Comparison of ENCODE assay signal across 18 cellular contexts in the genomic region with DNA sequence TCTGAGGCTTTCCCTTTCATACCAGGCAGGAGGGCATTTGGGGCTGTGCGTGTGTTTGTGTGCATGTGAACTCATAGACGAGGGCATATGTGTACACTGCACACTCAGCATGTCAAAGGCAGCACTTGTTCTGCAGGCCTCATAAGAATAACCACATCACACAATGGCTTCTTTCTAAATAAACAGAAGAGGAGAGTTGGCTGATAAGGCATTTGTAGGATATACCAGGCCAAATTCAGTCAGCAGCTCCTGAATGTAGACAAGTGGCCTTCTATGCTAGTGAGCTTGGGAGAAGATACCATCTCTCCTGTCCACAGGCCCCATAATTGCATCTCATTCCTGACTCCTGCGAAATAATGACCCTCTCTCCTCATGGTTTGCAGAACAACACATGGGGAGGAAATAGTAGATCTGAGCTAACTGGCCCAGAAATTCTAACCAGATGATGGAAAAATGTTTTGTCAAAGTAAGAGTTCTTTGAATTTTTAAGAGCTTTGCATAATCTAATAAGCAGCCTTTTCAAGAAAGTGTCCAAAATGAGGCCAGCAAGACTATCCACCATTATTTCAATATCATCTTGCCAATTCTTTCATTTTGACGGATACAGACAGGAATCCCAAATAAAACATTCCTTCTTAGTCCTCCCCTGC.
DNase-seq lines count a peak whose midpoint lies in the region; ATAC-seq and TF ChIP-seq lines count a peak whose summit lies in the region.
"Had no signal": no experiment of that assay in that cellular context is flagged by ENCODE, and none has a peak within 500 bp of the region (broad histone marks: within the 10 kb centered on the region; RNA-seq: fewer than 3 reads in every experiment).

No MANE protein-coding gene starts in this region.

- H3K9me3 ChIP-seq in breast epithelium, result no peaks in the 10 kb centered on the region
- H3K9me3 ChIP-seq: Caco-2 had no signal

- H3K36me3 ChIP-seq in breast epithelium, result no peaks in the 10 kb centered on the region
- H3K36me3 ChIP-seq: WERI-Rb-1 had no signal

- CTCF ChIA-PET in MCF 10A (lab: Yijun Ruan, JAX), result no interaction called here

- H3K27ac Mint-ChIP-seq in MCF 10A (ENCODE audit: low read depth, unreplicated experiment) (no peak overlapping the region), nephron progenitor cell (no peak overlapping the region)
- H3K27ac Mint-ChIP-seq: effector memory CD8-positive, alpha-beta T cell; H9; IgD-negative memory B cell had no signal

- DNase-seq in breast epithelium (ENCODE audit: low spot score in 2 of 2) (no peak), MCF 10A (ENCODE audit: unreplicated experiment) (no peak), caudate nucleus (lab: John Stamatoyannopoulos, UW) (peak in 33 of 61 donors; percentile 1 to 49 (median 19)), islet precursor cell (peak; percentile 66), nephron progenitor cell (no peak)
- DNase-seq: activated CD8-positive, alpha-beta memory T cell treated with anti-CD3 and anti-CD28 coated beads for 24 hours; Caco-2; effector memory CD8-positive, alpha-beta T cell; H9; NCI-H1092 treated with DMSO at 0.1 percent for 48 hours; NCI-H2227 treated with DMSO at 0.1 percent for 48 hours; stimulated activated CD4-positive, alpha-beta T cell treated with anti-CD3 and anti-CD28 coated beads, Interleukin-4, amount 100 ng/mL, for 4 hours; SW 1271; WERI-Rb-1 had no signal

- intact Hi-C loops in breast epithelium (cut with DNase I; ENCODE audit: low total_unique reads) (no loop called here), MCF 10A (cut with micrococcal nuclease) (no loop called here)

- H3K9me3 Mint-ChIP-seq in MCF 10A (ENCODE audit: unreplicated experiment) (peaks cover 20% of the 10 kb centered on the region), nephron progenitor cell (peaks cover 11% of the 10 kb centered on the region)
- H3K9me3 Mint-ChIP-seq: effector memory CD8-positive, alpha-beta T cell; H9 had no signal

- H3K4me1 Mint-ChIP-seq in MCF 10A (ENCODE audit: insufficient read depth, unreplicated experiment) (peaks cover 18% of the 10 kb centered on the region), nephron progenitor cell (peaks cover 38% of the 10 kb centered on the region)
- H3K4me1 Mint-ChIP-seq: H9, IgD-negative memory B cell had no signal

- ATAC-seq in GM18502 (IDR thresholded peaks at IDR 0.05; ENCODE audit: poor library complexity, unreplicated experiment), result no peak
- no peak for ATAC-seq in HG02642 (IDR thresholded peaks at IDR 0.05; ENCODE audit: poor library complexity, unreplicated experiment)
- ATAC-seq: effector memory CD8-positive, alpha-beta T cell had no signal

- BruUV-seq in MCF 10A (replicated peaks; lab: Mats Ljungman, UMichigan), result no TSS peak

- no peaks in the 10 kb centered on the region for H3K27me3 ChIP-seq in breast epithelium

- no peak for TF ChIP-seq POLR2A in breast epithelium (IDR thresholded peaks at IDR 0.05)

- H3K27ac ChIP-seq in breast epithelium (peak overlapping the region; percentile 83 to 86), caudate nucleus (ENCODE audit: low read depth, low read length) (peak overlapping the region; percentile 55), temporal lobe (ENCODE audit: low read depth, low read length) (peak overlapping the region; percentile 17)
- H3K27ac ChIP-seq: WERI-Rb-1 had no signal

- H3K27me3 Mint-ChIP-seq in MCF 10A (ENCODE audit: insufficient read depth, unreplicated experiment) (no peaks in the 10 kb centered on the region), nephron progenitor cell (ENCODE audit: low read depth, poor library complexity) (no peaks in the 10 kb centered on the region)

- no peak for TF ChIP-seq CTCF in breast epithelium (IDR thresholded peaks at IDR 0.05)
- TF ChIP-seq CTCF in MCF 10A (IDR thresholded peaks at IDR 0.05; ENCODE audit: unreplicated experiment), result no peak
- TF ChIP-seq CTCF in nephron progenitor cell (IDR thresholded peaks at IDR 0.05), result no peak

- POLR2A ChIA-PET in MCF 10A (lab: Yijun Ruan, JAX), result interaction anchor here (0.7 to 1.4 kb wide), 3 partner anchors 11 to 465 kb away, joined by 3 to 5 read pairs (median 3); no protein-coding TSS in a partner anchor

- no peak overlapping the region for H3K4me3 ChIP-seq in breast epithelium

- H3K4me1 ChIP-seq in breast epithelium, result peaks cover 0 to 4% of the 10 kb centered on the region in 2 donors
- H3K4me1 ChIP-seq: Caco-2 had no signal

- H3K36me3 Mint-ChIP-seq in MCF 10A (ENCODE audit: insufficient read depth, unreplicated experiment) (peaks cover 5% of the 10 kb centered on the region), nephron progenitor cell (ENCODE audit: low read depth) (peaks cover 34% of the 10 kb centered on the region)
- H3K36me3 Mint-ChIP-seq: IgD-negative memory B cell had no signal

- H3K4me3 Mint-ChIP-seq in MCF 10A (ENCODE audit: unreplicated experiment) (no peak overlapping the region), nephron progenitor cell (no peak overlapping the region)
- H3K4me3 Mint-ChIP-seq: effector memory CD8-positive, alpha-beta T cell; H9; IgD-negative memory B cell had no signal

Comparison
In these comparisons a context has a peak if more than half of its experiments do, and no peak if none do; other contexts are left out.
1. DNase-seq: peak in caudate nucleus (33 of 61) and islet precursor cell (single experiment); none in breast epithelium (0 of 2), MCF 10A (single experiment) and nephron progenitor cell (single experiment).
2. H3K27ac ChIP-seq: peak in every context shown above with its lines; median percentile 84 in breast epithelium; 55 in caudate nucleus; 17 in temporal lobe.